8 cellular contexts compared by ENCODE assay signal in the genomic region with DNA sequence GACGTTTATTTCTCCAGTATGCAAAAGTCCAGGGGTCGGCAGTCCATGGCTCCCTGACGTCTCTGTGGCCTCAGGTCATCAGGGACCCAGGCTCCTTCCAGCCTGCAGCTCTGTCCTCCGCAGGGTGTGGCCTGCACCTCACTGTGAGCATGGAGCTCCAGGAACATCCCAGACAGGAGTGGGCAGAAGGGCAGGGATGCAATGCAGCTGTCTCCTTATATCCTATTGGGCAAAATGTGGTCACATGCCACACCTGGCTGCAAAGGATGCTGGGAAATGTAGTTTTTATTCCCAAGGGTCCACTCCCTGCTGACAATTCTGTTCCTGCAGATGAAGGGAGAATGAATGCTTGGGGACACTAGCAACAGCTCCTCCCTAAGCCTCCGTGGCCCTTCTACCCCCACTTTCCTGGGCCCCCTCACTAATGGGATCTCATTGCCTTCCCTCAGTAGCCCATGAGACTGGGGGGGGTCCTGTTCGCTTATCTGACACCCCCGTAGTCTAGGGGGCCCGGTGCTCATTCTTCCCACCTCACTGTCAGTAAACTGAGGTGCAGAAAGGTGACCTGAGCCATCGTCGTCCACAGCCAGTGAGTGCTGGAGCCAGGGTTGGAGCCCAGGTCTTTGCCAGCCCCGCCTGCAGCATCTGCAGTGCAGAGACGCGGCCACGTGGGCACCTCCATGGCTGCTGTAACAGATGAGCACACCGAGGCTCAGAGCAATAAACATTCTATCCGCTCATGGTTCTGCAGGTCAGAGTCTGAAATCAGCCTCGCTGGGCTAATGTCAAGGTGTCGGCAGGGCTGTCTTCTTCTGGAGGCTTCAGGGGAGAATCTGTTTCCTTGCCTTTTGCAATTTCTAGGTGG. TPM values are rescaled to one million over a fixed set of nuclear protein-coding genes. Genes with fewer than 3 reads are reported as not detected.
DNase-seq lines count a peak whose midpoint lies in the region; ATAC-seq and TF ChIP-seq lines count a peak whose summit lies in the region.

No MANE protein-coding gene starts in this region.

- H3K27ac Mint-ChIP-seq in activated T-cell treated with anti-CD3 and anti-CD28 coated beads, Interleukin-2, amount 50 U/mL, for 72 hours: no peak overlapping the region
- H3K27ac Mint-ChIP-seq in activated CD8-positive, alpha-beta T cell treated with anti-CD3 and anti-CD28 coated beads for 36 hours: no peak overlapping the region
- H3K27ac Mint-ChIP-seq in stimulated activated naive B cell treated with anti-CD40 and anti-IgM and Interleukin-4, amounts not matched to agents 10 μg/mL and 1 μg/mL and 100 μg/mL, for 72 hours: no peak overlapping the region

- WGBS in mesendoderm (ENCODE audit: extremely low coverage, insufficient coverage, low lambda C conversion rate): no CpG with 5 or more reads among the region's 18 CpGs

- CTCF ChIA-PET in activated CD8-positive, alpha-beta T cell treated with anti-CD3 and anti-CD28 coated beads for 36 hours (lab: Charles Lee): interaction anchor here (1.4 to 4.1 kb wide), 3 partner anchors 8 to 31 kb away, joined by 3 to 62 read pairs (median 7); a partner anchor contains a TSS

- no peaks in the 10 kb centered on the region for H3K4me1 ChIP-seq in mesendoderm (ENCODE audit: control insufficient read depth, low read depth, low read length)

- H3K4me1 Mint-ChIP-seq in activated T-cell treated with anti-CD3 and anti-CD28 coated beads, Interleukin-2, amount 50 U/mL, for 72 hours (ENCODE audit: low read depth): peaks cover 17% of the 10 kb centered on the region
- H3K4me1 Mint-ChIP-seq in activated CD8-positive, alpha-beta T cell treated with anti-CD3 and anti-CD28 coated beads for 36 hours (ENCODE audit: low read depth): peaks cover 8% of the 10 kb centered on the region
- H3K4me1 Mint-ChIP-seq in stimulated activated naive B cell treated with anti-CD40 and anti-IgM and Interleukin-4, amounts not matched to agents 10 μg/mL and 1 μg/mL and 100 μg/mL, for 72 hours: peaks cover 6 to 18% of the 10 kb centered on the region in 2 donors

- no peak overlapping the region for H2BK5ac ChIP-seq in mesendoderm (ENCODE audit: low read length)

- no peak overlapping the region for H4K5ac ChIP-seq in mesendoderm (ENCODE audit: low read length)

- H3K27me3 ChIP-seq in mesendoderm (ENCODE audit: insufficient read depth, low read length, poor library complexity): no peaks in the 10 kb centered on the region

- H3K9me3 Mint-ChIP-seq in activated T-cell treated with anti-CD3 and anti-CD28 coated beads, Interleukin-2, amount 50 U/mL, for 72 hours: no peaks in the 10 kb centered on the region
- no peaks in the 10 kb centered on the region for H3K9me3 Mint-ChIP-seq in activated CD8-positive, alpha-beta T cell treated with anti-CD3 and anti-CD28 coated beads for 36 hours
- no peaks in the 10 kb centered on the region for H3K9me3 Mint-ChIP-seq in stimulated activated naive B cell treated with anti-CD40 and anti-IgM and Interleukin-4, amounts not matched to agents 10 μg/mL and 1 μg/mL and 100 μg/mL, for 72 hours

- ATAC-seq in activated T-cell treated with anti-CD3 and anti-CD28 coated beads, Interleukin-2, amount 50 U/mL, for 72 hours (replicated peaks in 1 of 2): peak in 1 of 2 donors; percentile 12
- peak; percentile 31 for ATAC-seq in activated CD8-positive, alpha-beta T cell treated with anti-CD3 and anti-CD28 coated beads for 36 hours
- no peak for ATAC-seq in stimulated activated naive B cell treated with anti-CD40 and anti-IgM and Interleukin-4, amounts not matched to agents 10 μg/mL and 1 μg/mL and 100 μg/mL, for 72 hours (replicated peaks)
- no peak for ATAC-seq in GM21390 (IDR thresholded peaks at IDR 0.05; ENCODE audit: unreplicated experiment)

- no peaks in the 10 kb centered on the region for H3K36me3 ChIP-seq in mesendoderm (ENCODE audit: control insufficient read depth, insufficient read depth, low read length)

- no peak overlapping the region for H3K56ac ChIP-seq in mesendoderm (ENCODE audit: low read length)

- no peak overlapping the region for H3K23ac ChIP-seq in mesendoderm (ENCODE audit: low read length)

- H3K9ac ChIP-seq in mesendoderm (ENCODE audit: low read length): no peak overlapping the region

- POLR2A ChIA-PET in activated CD8-positive, alpha-beta T cell treated with anti-CD3 and anti-CD28 coated beads for 36 hours (lab: Charles Lee): no interaction called here

- no peaks in the 10 kb centered on the region for H3K79me2 ChIP-seq in mesendoderm (ENCODE audit: control insufficient read depth, insufficient read depth, low read length)

- no peak overlapping the region for H2BK15ac ChIP-seq in mesendoderm (replicated peaks; ENCODE audit: low read depth)

- H2AK5ac ChIP-seq in mesendoderm (ENCODE audit: low read length): no peak overlapping the region

- no peak overlapping the region for H3K4me3 ChIP-seq in mesendoderm (ENCODE audit: low read length)

- H3K4me3 Mint-ChIP-seq in activated T-cell treated with anti-CD3 and anti-CD28 coated beads, Interleukin-2, amount 50 U/mL, for 72 hours: no peak overlapping the region
- no peak overlapping the region for H3K4me3 Mint-ChIP-seq in activated CD8-positive, alpha-beta T cell treated with anti-CD3 and anti-CD28 coated beads for 36 hours
- H3K4me3 Mint-ChIP-seq in stimulated activated naive B cell treated with anti-CD40 and anti-IgM and Interleukin-4, amounts not matched to agents 10 μg/mL and 1 μg/mL and 100 μg/mL, for 72 hours: no peak overlapping the region

- H3K27ac ChIP-seq in mesendoderm (ENCODE audit: low read depth, low read length): no peak overlapping the region

- H2BK120ac ChIP-seq in mesendoderm (ENCODE audit: low read depth, low read length): no peak overlapping the region

- H3K18ac ChIP-seq in mesendoderm (ENCODE audit: low read length): no peak overlapping the region

- H3K36me3 Mint-ChIP-seq in activated T-cell treated with anti-CD3 and anti-CD28 coated beads, Interleukin-2, amount 50 U/mL, for 72 hours (ENCODE audit: insufficient read depth in 2 of 2): no peaks in the 10 kb centered on the region
- no peaks in the 10 kb centered on the region for H3K36me3 Mint-ChIP-seq in activated CD8-positive, alpha-beta T cell treated with anti-CD3 and anti-CD28 coated beads for 36 hours (ENCODE audit: low read depth)
- no peaks in the 10 kb centered on the region for H3K36me3 Mint-ChIP-seq in stimulated activated naive B cell treated with anti-CD40 and anti-IgM and Interleukin-4, amounts not matched to agents 10 μg/mL and 1 μg/mL and 100 μg/mL, for 72 hours

- intact Hi-C loops in activated CD8-positive, alpha-beta T cell treated with anti-CD3 and anti-CD28 coated beads for 36 hours (cut with micrococcal nuclease): loop anchor here (5.0 kb wide), 1 partner anchor 351 kb away; no protein-coding TSS in a partner anchor

- no peak overlapping the region for H3K4me2 ChIP-seq in mesendoderm (ENCODE audit: low read length)

- H3K79me1 ChIP-seq in mesendoderm (ENCODE audit: low read length): no peaks in the 10 kb centered on the region

- DNase-seq in activated T-cell treated with anti-CD3 and anti-CD28 coated beads, Interleukin-2, amount 50 U/mL, for 72 hours: peak; percentile 21 to 30
- DNase-seq in activated T-cell treated with anti-CD3 and anti-CD28 coated beads, Interleukin-2, amount 50 U/mL, for 48 hours: no peak
- DNase-seq in NCI-H1930 (lab: John Stamatoyannopoulos, UW): peak; percentile 23 to 72
- peak; percentile 41 for DNase-seq in activated CD8-positive, alpha-beta T cell treated with anti-CD3 and anti-CD28 coated beads for 36 hours
- DNase-seq in mesendoderm: peak; percentile 87
- DNase-seq in activated T-cell treated with anti-CD3 and anti-CD28 coated beads for 4 hours: no peak
- DNase-seq in stimulated activated naive B cell treated with anti-CD40 and anti-IgM and Interleukin-4, amounts not matched to agents 10 μg/mL and 1 μg/mL and 100 μg/mL, for 72 hours: no peak

- no peak overlapping the region for H4K8ac ChIP-seq in mesendoderm (ENCODE audit: low read depth, low read length)

- H3K27me3 Mint-ChIP-seq in activated T-cell treated with anti-CD3 and anti-CD28 coated beads, Interleukin-2, amount 50 U/mL, for 72 hours (ENCODE audit: low read depth): peaks cover 5% of the 10 kb centered on the region
- H3K27me3 Mint-ChIP-seq in activated CD8-positive, alpha-beta T cell treated with anti-CD3 and anti-CD28 coated beads for 36 hours: peaks cover 1% of the 10 kb centered on the region
- peaks cover 15 to 16% of the 10 kb centered on the region in 2 donors for H3K27me3 Mint-ChIP-seq in stimulated activated naive B cell treated with anti-CD40 and anti-IgM and Interleukin-4, amounts not matched to agents 10 μg/mL and 1 μg/mL and 100 μg/mL, for 72 hours

- no peak for TF ChIP-seq CTCF in activated CD8-positive, alpha-beta T cell treated with anti-CD3 and anti-CD28 coated beads for 36 hours (IDR thresholded peaks at IDR 0.05)

- H3K4ac ChIP-seq in mesendoderm (ENCODE audit: low read depth, low read length): no peak overlapping the region

RNA-seq across cellular contexts. Expression of a gene that starts 5.9 kb away (rescaled TPM):
- 10 to 100 TPM; 47.6 to 65.5 TPM for total RNA-seq in activated T-cell treated with anti-CD3 and anti-CD28 coated beads, Interleukin-2, amount 50 U/mL, for 72 hours
- 10 to 100 TPM; 82.4 to 84.5 TPM for total RNA-seq in activated CD8-positive, alpha-beta T cell treated with anti-CD3 and anti-CD28 coated beads for 36 hours
- polyA plus RNA-seq in mesendoderm (2013, experiment 1 of 2): 27.2 TPM
- 28.8 TPM for polyA plus RNA-seq in mesendoderm (2013, experiment 2 of 2)

RNA-seq across cellular contexts. Expression of a gene that starts 30.6 kb away (rescaled TPM):
- total RNA-seq in activated T-cell treated with anti-CD3 and anti-CD28 coated beads, Interleukin-2, amount 50 U/mL, for 72 hours: 10 to 100 TPM; 14.5 to 15.3 TPM
- total RNA-seq in activated CD8-positive, alpha-beta T cell treated with anti-CD3 and anti-CD28 coated beads for 36 hours: 10 to 100 TPM in 1 of 2 experiments, 1 to 10 TPM in 1; 7.7 to 10.0 TPM
- 8.0 TPM for polyA plus RNA-seq in mesendoderm (2013, experiment 1 of 2)
- 8.3 TPM for polyA plus RNA-seq in mesendoderm (2013, experiment 2 of 2)

Comparison
In these comparisons a context has a peak if more than half of its experiments do, and no peak if none do; other contexts are left out.
1. DNase-seq: peak in activated T-cell treated with anti-CD3 and anti-CD28 coated beads, Interleukin-2, amount 50 U/mL, for 72 hours (2 of 2), NCI-H1930 (2 of 2), activated CD8-positive, alpha-beta T cell treated with anti-CD3 and anti-CD28 coated beads for 36 hours (single experiment) and mesendoderm (single experiment); none in activated T-cell treated with anti-CD3 and anti-CD28 coated beads, Interleukin-2, amount 50 U/mL, for 48 hours (0 of 2), activated T-cell treated with anti-CD3 and anti-CD28 coated beads for 4 hours (single experiment) and stimulated activated naive B cell treated with anti-CD40 and anti-IgM and Interleukin-4, amounts not matched to agents 10 μg/mL and 1 μg/mL and 100 μg/mL, for 72 hours (single experiment).